In the genomic region with DNA sequence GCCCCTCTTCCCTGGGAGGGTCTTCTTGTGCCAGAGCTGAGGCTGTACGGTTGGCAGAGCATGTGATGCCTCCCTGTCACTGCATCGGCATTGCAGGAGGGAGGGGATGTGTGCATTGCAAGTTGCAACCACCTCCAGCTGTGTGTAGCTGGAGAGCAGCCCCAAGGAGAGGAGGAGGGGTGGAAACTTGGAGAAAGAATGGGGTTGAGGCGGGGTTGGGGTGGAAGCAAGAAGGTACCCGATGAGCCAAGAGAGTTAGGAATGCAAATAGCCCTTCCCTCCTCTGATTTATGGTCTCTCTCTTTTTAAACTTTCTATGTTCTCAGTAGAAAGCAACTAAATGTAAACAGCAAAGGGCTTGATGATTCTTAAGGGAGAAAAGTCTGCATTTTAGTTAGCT, we compare ENCODE assay signal across 13 cellular contexts. TPM values are rescaled to one million over a fixed set of nuclear protein-coding genes. Genes with fewer than 3 reads are reported as not detected.
A peak's percentile ranks its signal among the peaks of the same experiment; 100 is the strongest.
DNase-seq lines count a peak whose midpoint lies in the region; ATAC-seq and TF ChIP-seq lines count a peak whose summit lies in the region.
"Had no signal": no experiment of that assay in that cellular context is flagged by ENCODE, and none has a peak within 500 bp of the region (broad histone marks: within the 10 kb centered on the region; RNA-seq: fewer than 3 reads in every experiment).

No MANE protein-coding gene starts in this region.

- H3K9me3 Mint-ChIP-seq in MCF 10A (ENCODE audit: unreplicated experiment), result peaks cover 15% of the 10 kb centered on the region

- no peaks in the 10 kb centered on the region for H3K27me3 Mint-ChIP-seq in MCF 10A (ENCODE audit: insufficient read depth, unreplicated experiment)

- no peak for TF ChIP-seq CTCF in MCF 10A (IDR thresholded peaks at IDR 0.05; ENCODE audit: unreplicated experiment)
- no peak for TF ChIP-seq CTCF in left lung (IDR thresholded peaks at IDR 0.05)
- no peak for TF ChIP-seq CTCF in upper lobe of right lung (IDR thresholded peaks at IDR 0.05)
- TF ChIP-seq CTCF in psoas muscle (IDR thresholded peaks at IDR 0.05), result no peak

- in situ Hi-C loops in T47D (cut with HindIII; ENCODE audit: low pct_unique_long_range_greater_than_20kb, low sequenced_read_pairs), result no loop called here

- H3K27ac Mint-ChIP-seq in MCF 10A (ENCODE audit: low read depth, unreplicated experiment), result no peak overlapping the region

- H3K4me3 ChIP-seq in left lung (no peak overlapping the region), upper lobe of right lung (no peak overlapping the region), psoas muscle (no peak overlapping the region)
- H3K4me3 ChIP-seq: lung had no signal

- CTCF ChIA-PET in MCF 10A (lab: Yijun Ruan, JAX), result interaction anchor here (0.6 to 2.0 kb wide), 6 partner anchors 9 to 212 kb away, joined by 3 to 7 read pairs (median 4); no protein-coding TSS in a partner anchor

- peak; percentile 60 for ATAC-seq in left lung
- peak; percentile 30 for ATAC-seq in upper lobe of right lung
- ATAC-seq in psoas muscle, result no peak
- ATAC-seq in HG03439 (IDR thresholded peaks at IDR 0.05; ENCODE audit: unreplicated experiment), result no peak

- H3K4me1 Mint-ChIP-seq in MCF 10A (ENCODE audit: insufficient read depth, unreplicated experiment), result peaks cover 7% of the 10 kb centered on the region

- H3K27me3 ChIP-seq in left lung (no peaks in the 10 kb centered on the region), upper lobe of right lung (no peaks in the 10 kb centered on the region), psoas muscle (ENCODE audit: insufficient read depth in 3 of 3, low read length in 2 of 3) (no peaks in the 10 kb centered on the region)

- H3K9me3 ChIP-seq in left lung, result peaks cover 0 to 9% of the 10 kb centered on the region in 2 donors
- H3K9me3 ChIP-seq in upper lobe of right lung, result no peaks in the 10 kb centered on the region
- no peaks in the 10 kb centered on the region for H3K9me3 ChIP-seq in psoas muscle

- H3K27ac ChIP-seq in cingulate gyrus (ENCODE audit: low read depth, low read length) (peak overlapping the region; percentile 25), left lung (peak overlapping the region in 1 of 2 donors; percentile 2), upper lobe of right lung (no peak overlapping the region), psoas muscle (no peak overlapping the region)
- H3K27ac ChIP-seq: VCaP had no signal

- intact Hi-C loops in MCF 10A (cut with micrococcal nuclease), result no loop called here
- intact Hi-C loops in left lung (cut with DNase I), result no loop called here
- intact Hi-C loops in upper lobe of right lung (cut with DNase I), result no loop called here
- intact Hi-C loops in psoas muscle (cut with DNase I), result no loop called here

- H3K36me3 Mint-ChIP-seq in MCF 10A (ENCODE audit: insufficient read depth, unreplicated experiment), result peaks cover 57% of the 10 kb centered on the region

- no peak overlapping the region for H3K4me3 Mint-ChIP-seq in MCF 10A (ENCODE audit: unreplicated experiment)

- peaks cover 0 to 16% of the 10 kb centered on the region in 2 donors for H3K4me1 ChIP-seq in left lung
- H3K4me1 ChIP-seq in upper lobe of right lung, result peaks cover 8% of the 10 kb centered on the region
- no peaks in the 10 kb centered on the region for H3K4me1 ChIP-seq in psoas muscle

- 31 to 43% (median 32%) methylated on average over 4 of the region's 4 CpGs for WGBS in psoas muscle, 3 donors

- BruUV-seq in MCF 10A (replicated peaks; lab: Mats Ljungman, UMichigan), result no TSS peak

- H3K36me3 ChIP-seq in left lung (peaks cover 0 to 13% of the 10 kb centered on the region in 2 donors), upper lobe of right lung (no peaks in the 10 kb centered on the region), psoas muscle (ENCODE audit: insufficient read depth in 1 of 2, low read depth in 1 of 2) (peaks cover 0 to 65% of the 10 kb centered on the region in 2 donors)

- peak; percentile 26 to 35 for DNase-seq in T47D (ENCODE audit: low read depth in 1 of 2, low spot score in 1 of 2)
- no peak for DNase-seq in MCF 10A (ENCODE audit: unreplicated experiment)
- DNase-seq in left lung, result peak in 1 of 2 donors; percentile 43
- no peak for DNase-seq in upper lobe of right lung
- DNase-seq in psoas muscle, result no peak
- DNase-seq in NCI-H748 treated with DMSO at 0.1 percent for 48 hours (lab: John Stamatoyannopoulos, UW), result no peak
- DNase-seq: anterior cingulate cortex, KG1, NCI-H1930 had no signal

- POLR2A ChIA-PET in MCF 10A (lab: Yijun Ruan, JAX), result interaction anchor here (1.5 kb wide), 1 partner anchor 47 kb away, joined by 3 read pairs; no protein-coding TSS in a partner anchor

RNA-seq across cellular contexts. Expression of gene MND1, which starts 48.1 kb away (rescaled TPM):
- total RNA-seq in MCF 10A (2022) (4.8 and 9.7 TPM in 2 replicates), left lung (1 to 10 TPM; 2.3 TPM), upper lobe of right lung (not detected), psoas muscle (1 to 10 TPM in 1 of 4 donors, not detected in 3; 1.4 TPM)
- under 1 TPM; 0.12 to 0.48 (median 0.32) TPM for polyA plus RNA-seq in psoas muscle

Comparison
In these comparisons a context has a peak if more than half of its experiments do, and no peak if none do; other contexts are left out.
1. DNase-seq: peak in T47D (2 of 2); none in MCF 10A (single experiment), upper lobe of right lung (single experiment), psoas muscle (0 of 2) and NCI-H748 treated with DMSO at 0.1 percent for 48 hours (single experiment).
2. ATAC-seq: peak in left lung (single experiment) and upper lobe of right lung (single experiment); none in psoas muscle (0 of 4) and HG03439 (single experiment).